In genomic region chr21:43866659-43867331, GRCh38 we compare ENCODE assay signal across 8 cellular contexts. TPM values are rescaled to one million over a fixed set of nuclear protein-coding genes. Genes with fewer than 3 reads are reported as not detected.
DNase-seq lines count a peak whose midpoint lies in the region; ATAC-seq, FAIRE-seq and TF ChIP-seq lines count a peak whose summit lies in the region.

No MANE protein-coding gene starts in this region.

- no peaks in the 10 kb centered on the region for H3K9me3 Mint-ChIP-seq in stimulated activated naive CD8-positive, alpha-beta T cell treated with anti-CD3 and anti-CD28 coated beads, Interleukin-15, Interleukin-2, amounts not matched to agents 100 ng/mL and 50 ng/mL, for 24 hours

- ATAC-seq in lung (ENCODE audit: insufficient read depth, low FRiP score) (no peak), HG03139 (IDR thresholded peaks at IDR 0.05; ENCODE audit: unreplicated experiment) (no peak), HG02759 (IDR thresholded peaks at IDR 0.05; ENCODE audit: unreplicated experiment) (no peak)

- no peak for TF ChIP-seq CTCF in lung (IDR thresholded peaks at IDR 0.05; ENCODE audit: control extremely low read depth, extremely low read depth)

- WGBS in lung, 2 donors = 51 to 70% methylated on average over 24 of the region's 24 CpGs

- peak overlapping the region; percentile 17 to 65 for H3K27ac ChIP-seq in lung (ENCODE audit: low read depth in 1 of 2, low read length in 1 of 2)

- H3K27me3 ChIP-seq in lung (ENCODE audit: control insufficient read depth, insufficient read depth) = no peaks in the 10 kb centered on the region

- H3K27me3 Mint-ChIP-seq in stimulated activated naive CD8-positive, alpha-beta T cell treated with anti-CD3 and anti-CD28 coated beads, Interleukin-15, Interleukin-2, amounts not matched to agents 100 ng/mL and 50 ng/mL, for 24 hours = no peaks in the 10 kb centered on the region

- FAIRE-seq in GM19239 (lab: Jason Lieb, UNC) = peak; percentile 85

- peaks cover 46% of the 10 kb centered on the region for H3K4me1 Mint-ChIP-seq in stimulated activated naive CD8-positive, alpha-beta T cell treated with anti-CD3 and anti-CD28 coated beads, Interleukin-15, Interleukin-2, amounts not matched to agents 100 ng/mL and 50 ng/mL, for 24 hours (ENCODE audit: low read depth)

- H3K36me3 ChIP-seq in lung (ENCODE audit: control insufficient read depth in 2 of 2, insufficient read depth in 2 of 2, low read length in 2 of 2) = peaks cover 0 to 8% of the 10 kb centered on the region in 2 donors

- peak overlapping the region; percentile 88 for H3K27ac Mint-ChIP-seq in stimulated activated naive CD8-positive, alpha-beta T cell treated with anti-CD3 and anti-CD28 coated beads, Interleukin-15, Interleukin-2, amounts not matched to agents 100 ng/mL and 50 ng/mL, for 24 hours

- in situ Hi-C loops in T47D (cut with HindIII; ENCODE audit: low pct_unique_long_range_greater_than_20kb, low sequenced_read_pairs) = no loop called here

- H3K4me3 ChIP-seq in lung = no peak overlapping the region

- peak overlapping the region; percentile 84 for H3K4me3 Mint-ChIP-seq in stimulated activated naive CD8-positive, alpha-beta T cell treated with anti-CD3 and anti-CD28 coated beads, Interleukin-15, Interleukin-2, amounts not matched to agents 100 ng/mL and 50 ng/mL, for 24 hours

- H3K4me1 ChIP-seq in lung (ENCODE audit: control insufficient read depth in 2 of 2, insufficient read depth in 2 of 2, low read length in 2 of 2) = peaks cover 0 to 6% of the 10 kb centered on the region in 2 donors

- peaks cover 39% of the 10 kb centered on the region for H3K36me3 Mint-ChIP-seq in stimulated activated naive CD8-positive, alpha-beta T cell treated with anti-CD3 and anti-CD28 coated beads, Interleukin-15, Interleukin-2, amounts not matched to agents 100 ng/mL and 50 ng/mL, for 24 hours (ENCODE audit: low read depth)

- no peaks in the 10 kb centered on the region for H3K9me3 ChIP-seq in lung (ENCODE audit: control insufficient read depth in 2 of 2, insufficient read depth in 1 of 2, low read length in 1 of 2)

- DNase-seq in GM19239 (ENCODE audit: insufficient read length, low spot score) (peak; percentile 54), SW480 (ENCODE audit: low spot score) (peak; percentile 64), T47D (ENCODE audit: low read depth in 1 of 2, low spot score in 1 of 2) (peak; percentile 16 to 52), lung (ENCODE audit: low spot score) (peak; percentile 41), globus pallidus (ENCODE audit: low spot score) (no peak)

RNA-seq across cellular contexts. Expression of gene AGPAT3, which starts 1.8 kb away (rescaled TPM):
- 100 to 1,000 TPM in 1 of 2 donors, 10 to 100 TPM in 1; 40.2 to 120 TPM for total RNA-seq in lung
- 10 to 100 TPM; 29.4 to 47.6 TPM for polyA plus RNA-seq in lung
